Comparison of ENCODE assay signal across 23 cellular contexts in genomic region chr22:30296851-30297250, GRCh38. TPM values are rescaled to one million over a fixed set of nuclear protein-coding genes. Genes with fewer than 3 reads are reported as not detected.
DNase-seq lines count a peak whose midpoint lies in the region; ATAC-seq, FAIRE-seq and TF ChIP-seq lines count a peak whose summit lies in the region.
"Had no signal": no experiment of that assay in that cellular context is flagged by ENCODE, and none has a peak within 500 bp of the region (broad histone marks: within the 10 kb centered on the region; RNA-seq: fewer than 3 reads in every experiment).

No MANE protein-coding gene starts in this region.

- H4K20me1 ChIP-seq in OCI-LY1 (ENCODE audit: insufficient read depth, low read length): no peaks in the 10 kb centered on the region

- no peak overlapping the region for H3K4me3 Mint-ChIP-seq in activated naive CD4-positive, alpha-beta T cell treated with anti-CD3 and anti-CD28 coated beads, Interleukin-2, amount 10 ng/mL, durations not matched to agents 7 days and 5 days
- no peak overlapping the region for H3K4me3 Mint-ChIP-seq in effector memory CD8-positive, alpha-beta T cell

- no peak overlapping the region for H3K4me3 ChIP-seq in OCI-LY1 (ENCODE audit: low read depth, low read length, poor library complexity, severe bottlenecking)
- no peak overlapping the region for H3K4me3 ChIP-seq in thyroid gland (replicated peaks in 1 of 3)
- no peak overlapping the region for H3K4me3 ChIP-seq in lower leg skin (ENCODE audit: low read depth, poor library complexity, severe bottlenecking)
- H3K4me3 ChIP-seq in kidney (ENCODE audit: low read length in 2 of 2): no peak overlapping the region
- H3K4me3 ChIP-seq: ascending aorta, colonic mucosa, MG63, vagina had no signal

- H3K4me2 ChIP-seq in OCI-LY1 (ENCODE audit: low read length): no peak overlapping the region

- H3K27ac Mint-ChIP-seq in activated naive CD4-positive, alpha-beta T cell treated with anti-CD3 and anti-CD28 coated beads, Interleukin-2, amount 10 ng/mL, durations not matched to agents 7 days and 5 days: peak overlapping the region; percentile 97
- peak overlapping the region; percentile 54 to 83 for H3K27ac Mint-ChIP-seq in effector memory CD8-positive, alpha-beta T cell

- no peaks in the 10 kb centered on the region for H3K9me3 Mint-ChIP-seq in activated naive CD4-positive, alpha-beta T cell treated with anti-CD3 and anti-CD28 coated beads, Interleukin-2, amount 10 ng/mL, durations not matched to agents 7 days and 5 days
- H3K9me3 Mint-ChIP-seq in effector memory CD8-positive, alpha-beta T cell: no peaks in the 10 kb centered on the region

- FAIRE-seq in kidney (lab: Jason Lieb, UNC): no peak
- FAIRE-seq: small intestine had no signal

- H3K9ac ChIP-seq in OCI-LY1 (ENCODE audit: low read length) (no peak overlapping the region), kidney (ENCODE audit: low read length in 2 of 2) (no peak overlapping the region)

- no peak for ATAC-seq in effector memory CD8-positive, alpha-beta T cell (replicated peaks)
- no peak for ATAC-seq in HG02610 (IDR thresholded peaks at IDR 0.05; ENCODE audit: unreplicated experiment)
- ATAC-seq: HCT116, Panc1 had no signal

- H3K27me3 ChIP-seq in OCI-LY1 (ENCODE audit: insufficient read depth, low read length) (no peaks in the 10 kb centered on the region), thyroid gland (no peaks in the 10 kb centered on the region)
- H3K27me3 ChIP-seq: ascending aorta, colonic mucosa, MG63, vagina had no signal

- TF ChIP-seq CTCF in OCI-LY1 (IDR thresholded peaks at IDR 0.05; ENCODE audit: low read length): no peak
- TF ChIP-seq CTCF in thyroid gland (IDR thresholded peaks at IDR 0.05): no peak
- TF ChIP-seq CTCF in lower leg skin (IDR thresholded peaks at IDR 0.05): no peak
- no peak for TF ChIP-seq CTCF in kidney (IDR thresholded peaks at IDR 0.05; ENCODE audit: borderline replicate concordance, extremely low read depth, insufficient read depth)

- H3K4me1 ChIP-seq in OCI-LY1 (ENCODE audit: insufficient read depth, low read length, severe bottlenecking) (peaks cover 13% of the 10 kb centered on the region), thyroid gland (peaks cover 54 to 75% of the 10 kb centered on the region in 2 donors), kidney (ENCODE audit: control insufficient read depth in 1 of 2, insufficient read depth in 1 of 2, low read depth in 1 of 2, low read length in 2 of 2) (peaks cover 4 to 9% of the 10 kb centered on the region in 2 donors)

- H3K27me3 Mint-ChIP-seq in activated naive CD4-positive, alpha-beta T cell treated with anti-CD3 and anti-CD28 coated beads, Interleukin-2, amount 10 ng/mL, durations not matched to agents 7 days and 5 days: no peaks in the 10 kb centered on the region
- no peaks in the 10 kb centered on the region for H3K27me3 Mint-ChIP-seq in effector memory CD8-positive, alpha-beta T cell

- no peaks in the 10 kb centered on the region for H3K79me2 ChIP-seq in OCI-LY1 (ENCODE audit: insufficient read depth, low read length)

- H3K9me3 ChIP-seq in OCI-LY1 (ENCODE audit: low read length) (no peaks in the 10 kb centered on the region), thyroid gland (no peaks in the 10 kb centered on the region), kidney (ENCODE audit: control insufficient read depth in 1 of 2, low read length in 2 of 2) (no peaks in the 10 kb centered on the region)
- H3K9me3 ChIP-seq: ascending aorta, colonic mucosa, MG63, vagina had no signal

- no peak overlapping the region for H2AFZ ChIP-seq in OCI-LY1 (ENCODE audit: low read length)

- TF ChIP-seq POLR2A in thyroid gland (IDR thresholded peaks at IDR 0.05) (no peak), lower leg skin (IDR thresholded peaks at IDR 0.05) (no peak)

- 70 to 73% methylated on average over 4 of the region's 4 CpGs for WGBS in thyroid gland, 2 donors
- 55 to 76% methylated on average over 3 to 4 of the region's 4 CpGs for WGBS in lower leg skin, 2 donors

- peaks cover 70% of the 10 kb centered on the region for H3K36me3 Mint-ChIP-seq in activated naive CD4-positive, alpha-beta T cell treated with anti-CD3 and anti-CD28 coated beads, Interleukin-2, amount 10 ng/mL, durations not matched to agents 7 days and 5 days
- H3K36me3 Mint-ChIP-seq in effector memory CD8-positive, alpha-beta T cell (ENCODE audit: insufficient read depth): peaks cover 59% of the 10 kb centered on the region

- DNase-seq in activated naive CD4-positive, alpha-beta T cell treated with anti-CD3 and anti-CD28 coated beads, Interleukin-2, amount 10 ng/mL, durations not matched to agents 7 days and 5 days: no peak
- DNase-seq in activated naive CD4-positive, alpha-beta T cell treated with Interleukin-2 at 50 U/mL for 16 hours: no peak
- DNase-seq in effector memory CD8-positive, alpha-beta T cell: no peak
- DNase-seq in thyroid gland (peak; percentile 54 to 62), lower leg skin (ENCODE audit: low spot score in 2 of 2) (no peak), kidney (no peak)
- DNase-seq: activated CD8-positive, alpha-beta memory T cell treated with anti-CD3 and anti-CD28 coated beads, Interleukin-2, amount 50 U/mL, for 4 hours; colonic mucosa; DMS153; MG63; NCI-H2029 treated with DMSO at 0.1 percent for 48 hours; NCI-H524 treated with DMSO at 0.1 percent for 48 hours; small intestine; WERI-Rb-1 had no signal

- H3K36me3 ChIP-seq in OCI-LY1 (ENCODE audit: insufficient read depth, low read length) (peaks cover 22% of the 10 kb centered on the region; the same call in 1 of the 2 replicates), thyroid gland (peaks cover 32 to 38% of the 10 kb centered on the region in 2 donors), kidney (ENCODE audit: control insufficient read depth in 1 of 2, insufficient read depth in 2 of 2, low read length in 2 of 2) (peaks cover 39 to 78% of the 10 kb centered on the region in 2 donors)

- peaks cover 71% of the 10 kb centered on the region for H3K4me1 Mint-ChIP-seq in activated naive CD4-positive, alpha-beta T cell treated with anti-CD3 and anti-CD28 coated beads, Interleukin-2, amount 10 ng/mL, durations not matched to agents 7 days and 5 days
- H3K4me1 Mint-ChIP-seq in effector memory CD8-positive, alpha-beta T cell (ENCODE audit: low read depth in 2 of 2): peaks cover 17 to 20% of the 10 kb centered on the region in 2 donors

- H3K27ac ChIP-seq in OCI-LY1 (ENCODE audit: low read depth, low read length, poor library complexity, severe bottlenecking) (peak overlapping the region; percentile 64), thyroid gland (peak overlapping the region; percentile 84 to 88 (median 87)), kidney (ENCODE audit: low read depth in 2 of 2, low read length in 2 of 2) (no peak overlapping the region)
- H3K27ac ChIP-seq: ascending aorta, colonic mucosa, epithelial cell of prostate, vagina, WERI-Rb-1 had no signal

- no peaks in the 10 kb centered on the region for H3K9me2 ChIP-seq in OCI-LY1 (ENCODE audit: low read depth, low read length)

- CTCF ChIA-PET in activated naive CD4-positive, alpha-beta T cell treated with anti-CD3 and anti-CD28 coated beads, Interleukin-2, amount 10 ng/mL, durations not matched to agents 7 days and 5 days (lab: Charles Lee): no interaction called here

- H3F3A ChIP-seq in OCI-LY1 (ENCODE audit: insufficient read depth, low read length): no peaks in the 10 kb centered on the region

- intact Hi-C loops in thyroid gland (cut with DNase I) (no loop called here), lower leg skin (cut with DNase I; ENCODE audit: low total_unique reads) (no loop called here), kidney (cut with DNase I) (no loop called here)

RNA-seq across cellular contexts. Expression of gene CASTOR1, which starts 7.5 kb away (rescaled TPM):
- total RNA-seq in thyroid gland (10 to 100 TPM; 16.5 to 36.0 (median 27.7) TPM), lower leg skin (10 to 100 TPM; 16.3 to 38.1 (median 22.6) TPM), kidney (16.5 TPM)
- polyA plus RNA-seq in kidney (ENCODE audit: insufficient read depth, low read depth, low replicate concordance): 71.7 TPM

RNA-seq across cellular contexts. Expression of gene TBC1D10A, which starts 29.9 kb away (rescaled TPM):
- total RNA-seq in thyroid gland: 10 to 100 TPM; 28.4 to 44.7 (median 35.9) TPM
- total RNA-seq in lower leg skin: 10 to 100 TPM; 64.8 to 80.1 (median 74.2) TPM
- total RNA-seq in kidney: 34.5 TPM
- 31.0 TPM for polyA plus RNA-seq in kidney (ENCODE audit: insufficient read depth, low read depth, low replicate concordance)

RNA-seq across cellular contexts. Expression of gene OSM, which starts 30.2 kb away (rescaled TPM):
- total RNA-seq in thyroid gland (under 1 TPM in 1 of 4 donors, not detected in 3; 0.40 TPM), lower leg skin (under 1 TPM in 3 of 4 donors, not detected in 1; 0.27 to 0.34 (median 0.29) TPM), kidney (1.2 TPM)
- 0.56 TPM for polyA plus RNA-seq in kidney (ENCODE audit: insufficient read depth, low read depth, low replicate concordance)
- total RNA-seq: ascending aorta, kidney epithelial cell, osteoblast, vagina had no signal

RNA-seq across cellular contexts. Expression of gene LIF, which starts 50.3 kb away (rescaled TPM):
- total RNA-seq in thyroid gland (1 to 10 TPM in 3 of 4 donors, under 1 TPM in 1; 0.89 to 2.6 (median 2.2) TPM), lower leg skin (10 to 100 TPM in 1 of 4 donors, 1 to 10 TPM in 3; 5.2 to 11.8 (median 7.0) TPM), kidney (10.7 TPM)
- 0.67 TPM for polyA plus RNA-seq in kidney (ENCODE audit: insufficient read depth, low read depth, low replicate concordance)
- total RNA-seq: ascending aorta had no signal

RNA-seq across cellular contexts. Expression of gene SF3A1, which starts 59.8 kb away (rescaled TPM):
- total RNA-seq in thyroid gland (100 to 1,000 TPM in 3 of 4 donors, 10 to 100 TPM in 1; 52.8 to 193 (median 135) TPM), lower leg skin (100 to 1,000 TPM in 2 of 4 donors, 10 to 100 TPM in 2; 72.4 to 169 (median 114) TPM), kidney (179 TPM)
- 23.7 TPM for polyA plus RNA-seq in kidney (ENCODE audit: insufficient read depth, low read depth, low replicate concordance)

Comparison
In these comparisons a context has a peak if more than half of its experiments do, and no peak if none do; other contexts are left out.
1. DNase-seq: peak in thyroid gland (2 of 2); none in activated naive CD4-positive, alpha-beta T cell treated with anti-CD3 and anti-CD28 coated beads, Interleukin-2, amount 10 ng/mL, durations not matched to agents 7 days and 5 days (single experiment), activated naive CD4-positive, alpha-beta T cell treated with Interleukin-2 at 50 U/mL for 16 hours (single experiment), effector memory CD8-positive, alpha-beta T cell (0 of 3), lower leg skin (0 of 2) and kidney (single experiment).
2. H3K27ac ChIP-seq: peak in OCI-LY1 (single experiment) and thyroid gland (3 of 3); none in kidney (0 of 2).